ENCODE assay signal across 1 cellular context in genomic region chrX:14936561-14936960, GRCh38.
TF ChIP-seq lines count a peak whose summit lies in the region.

No MANE protein-coding gene starts in this region.

TF ChIP-seq in K562, 482 proteins besides CTCF, POLR2A, EP300 and RAD21 (continued from another document):
- TF ChIP-seq, protein P1, sequence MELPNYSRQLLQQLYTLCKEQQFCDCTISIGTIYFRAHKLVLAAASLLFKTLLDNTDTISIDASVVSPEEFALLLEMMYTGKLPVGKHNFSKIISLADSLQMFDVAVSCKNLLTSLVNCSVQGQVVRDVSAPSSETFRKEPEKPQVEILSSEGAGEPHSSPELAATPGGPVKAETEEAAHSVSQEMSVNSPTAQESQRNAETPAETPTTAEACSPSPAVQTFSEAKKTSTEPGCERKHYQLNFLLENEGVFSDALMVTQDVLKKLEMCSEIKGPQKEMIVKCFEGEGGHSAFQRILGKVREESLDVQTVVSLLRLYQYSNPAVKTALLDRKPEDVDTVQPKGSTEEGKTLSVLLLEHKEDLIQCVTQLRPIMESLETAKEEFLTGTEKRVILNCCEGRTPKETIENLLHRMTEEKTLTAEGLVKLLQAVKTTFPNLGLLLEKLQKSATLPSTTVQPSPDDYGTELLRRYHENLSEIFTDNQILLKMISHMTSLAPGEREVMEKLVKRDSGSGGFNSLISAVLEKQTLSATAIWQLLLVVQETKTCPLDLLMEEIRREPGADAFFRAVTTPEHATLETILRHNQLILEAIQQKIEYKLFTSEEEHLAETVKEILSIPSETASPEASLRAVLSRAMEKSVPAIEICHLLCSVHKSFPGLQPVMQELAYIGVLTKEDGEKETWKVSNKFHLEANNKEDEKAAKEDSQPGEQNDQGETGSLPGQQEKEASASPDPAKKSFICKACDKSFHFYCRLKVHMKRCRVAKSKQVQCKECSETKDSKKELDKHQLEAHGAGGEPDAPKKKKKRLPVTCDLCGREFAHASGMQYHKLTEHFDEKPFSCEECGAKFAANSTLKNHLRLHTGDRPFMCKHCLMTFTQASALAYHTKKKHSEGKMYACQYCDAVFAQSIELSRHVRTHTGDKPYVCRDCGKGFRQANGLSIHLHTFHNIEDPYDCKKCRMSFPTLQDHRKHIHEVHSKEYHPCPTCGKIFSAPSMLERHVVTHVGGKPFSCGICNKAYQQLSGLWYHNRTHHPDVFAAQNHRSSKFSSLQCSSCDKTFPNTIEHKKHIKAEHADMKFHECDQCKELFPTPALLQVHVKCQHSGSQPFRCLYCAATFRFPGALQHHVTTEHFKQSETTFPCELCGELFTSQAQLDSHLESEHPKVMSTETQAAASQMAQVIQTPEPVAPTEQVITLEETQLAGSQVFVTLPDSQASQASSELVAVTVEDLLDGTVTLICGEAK (IDR thresholded peaks at IDR 0.05): no peak
- TF ChIP-seq, protein P1 (CRISPR knock-in tag; IDR thresholded peaks at IDR 0.05): no peak
- TF ChIP-seq SMARCB1 (IDR thresholded peaks at IDR 0.05; ENCODE audit: insufficient read length, low read depth): no peak
- TF ChIP-seq MCM3 (IDR thresholded peaks at IDR 0.05): no peak
- no peak for TF ChIP-seq E2F3 (CRISPR knock-in tag; IDR thresholded peaks at IDR 0.05)
- TF ChIP-seq, protein P2, sequence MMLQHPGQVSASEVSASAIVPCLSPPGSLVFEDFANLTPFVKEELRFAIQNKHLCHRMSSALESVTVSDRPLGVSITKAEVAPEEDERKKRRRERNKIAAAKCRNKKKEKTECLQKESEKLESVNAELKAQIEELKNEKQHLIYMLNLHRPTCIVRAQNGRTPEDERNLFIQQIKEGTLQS (IDR thresholded peaks at IDR 0.05): peak; percentile 81
- TF ChIP-seq, protein P2 (CRISPR knock-in tag; conservative IDR thresholded peaks at IDR 0.05): no peak
